In genomic region chr11:62879150-62879549, GRCh38 we compare ENCODE assay signal across 1 cellular context.
TF ChIP-seq lines count a peak whose summit lies in the region.

No MANE protein-coding gene starts in this region.

TF ChIP-seq in HepG2, 621 proteins besides CTCF, POLR2A, EP300 and RAD21:
- TF ChIP-seq ZNF121 (CRISPR knock-in tag; IDR thresholded peaks at IDR 0.05) (peak; percentile 63), ZNF619 (CRISPR knock-in tag; IDR thresholded peaks at IDR 0.05) (no peak)
